ENCODE assay signal across 2 cellular contexts in the genomic region with DNA sequence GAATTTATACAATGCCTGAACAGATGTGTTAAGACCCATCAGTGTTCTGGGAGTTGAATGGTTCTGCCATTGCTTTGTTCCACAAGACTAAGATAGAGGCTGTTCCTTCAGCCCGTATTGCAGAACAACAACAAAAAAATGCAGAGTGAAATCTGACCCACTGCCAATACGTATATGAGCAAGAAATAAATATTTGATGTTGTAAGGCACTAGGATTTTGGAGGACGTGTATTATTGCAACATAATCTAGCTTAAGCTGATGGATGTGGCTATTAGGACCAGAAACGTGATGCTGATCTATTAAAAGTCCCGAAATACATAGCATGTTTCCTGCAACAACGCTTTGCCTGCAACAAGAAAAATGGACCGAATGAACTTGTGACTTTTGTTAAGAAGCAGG.
TF ChIP-seq lines count a peak whose summit lies in the region.

No MANE protein-coding gene starts in this region.

TF ChIP-seq in HepG2, 621 proteins besides CTCF, POLR2A, EP300 and RAD21 (continued from another document):
- no peak for TF ChIP-seq ZNF260 (CRISPR knock-in tag; IDR thresholded peaks at IDR 0.05; ENCODE audit: borderline replicate concordance, low read depth)

TF ChIP-seq in SK-N-SH, 30 proteins besides CTCF, POLR2A, EP300 and RAD21 (continued from another document):
- TF ChIP-seq, protein P1, sequence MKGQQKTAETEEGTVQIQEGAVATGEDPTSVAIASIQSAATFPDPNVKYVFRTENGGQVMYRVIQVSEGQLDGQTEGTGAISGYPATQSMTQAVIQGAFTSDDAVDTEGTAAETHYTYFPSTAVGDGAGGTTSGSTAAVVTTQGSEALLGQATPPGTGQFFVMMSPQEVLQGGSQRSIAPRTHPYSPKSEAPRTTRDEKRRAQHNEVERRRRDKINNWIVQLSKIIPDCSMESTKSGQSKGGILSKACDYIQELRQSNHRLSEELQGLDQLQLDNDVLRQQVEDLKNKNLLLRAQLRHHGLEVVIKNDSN (IDR thresholded peaks at IDR 0.05; ENCODE audit: borderline replicate concordance, low read depth) = no peak
- TF ChIP-seq ELF1 (IDR thresholded peaks at IDR 0.05) (no peak), NFIC (IDR thresholded peaks at IDR 0.05; ENCODE audit: borderline replicate concordance) (no peak), MXI1 (IDR thresholded peaks at IDR 0.05; ENCODE audit: low read depth, low read length) (no peak), SIN3A (IDR thresholded peaks at IDR 0.05; ENCODE audit: borderline replicate concordance, low read depth, low read length) (no peak), GABPA (IDR thresholded peaks at IDR 0.05; ENCODE audit: low read depth) (no peak), RFX5 (IDR thresholded peaks at IDR 0.05; ENCODE audit: low read length) (no peak)
